ENCODE assay signal across 17 cellular contexts in the genomic region with DNA sequence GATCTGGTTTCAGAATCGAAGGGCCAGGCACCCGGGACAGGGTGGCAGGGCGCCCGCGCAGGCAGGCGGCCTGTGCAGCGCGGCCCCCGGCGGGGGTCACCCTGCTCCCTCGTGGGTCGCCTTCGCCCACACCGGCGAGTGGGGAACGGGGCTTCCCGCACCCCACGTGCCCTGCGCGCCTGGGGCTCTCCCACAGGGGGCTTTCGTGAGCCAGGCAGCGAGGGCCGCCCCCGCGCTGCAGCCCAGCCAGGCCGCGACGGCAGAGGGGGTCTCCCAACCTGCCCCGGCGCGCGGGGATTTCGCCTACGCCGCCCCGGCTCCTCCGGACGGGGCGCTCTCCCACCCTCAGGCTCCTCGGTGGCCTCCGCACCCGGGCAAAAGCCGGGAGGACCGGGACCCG. TPM values are rescaled to one million over a fixed set of nuclear protein-coding genes. Genes with fewer than 3 reads are reported as not detected.
"Had no signal": no experiment of that assay in that cellular context is flagged by ENCODE, and none has a peak within 500 bp of the region (broad histone marks: within the 10 kb centered on the region; RNA-seq: fewer than 3 reads in every experiment).

No MANE protein-coding gene starts in this region.

RNA-seq across cellular contexts. Expression of gene DBET, which starts 4.0 kb away (rescaled TPM):
- total RNA-seq: activated CD4-positive, alpha-beta memory T cell treated with anti-CD3 and anti-CD28 coated beads for 36 hours; activated T-helper 1 cell treated with anti-CD3 and anti-CD28 coated beads, Interleukin-12 subunit alpha, Interleukin-12 subunit beta, Interleukin-2, Interleukin-4 antibody, amounts not matched to agents 30 ng/mL and 10 ng/mL and 1 ng/mL, durations not matched to agents 14 hours and 24 hours and 36 hours; adrenal gland; astrocyte; body of pancreas; breast epithelium; IMR-90; K562; M059J; PC-3; Peyer's patch; Right ventricle myocardium inferior; SK-MEL-5; T-helper 17 cell had no signal
- polyA plus RNA-seq: adrenal gland, IMR-90, K562 had no signal

RNA-seq across cellular contexts. Expression of gene FRG2, which starts 41.3 kb away (rescaled TPM):
- total RNA-seq: activated T-cell treated with anti-CD3 and anti-CD28 coated beads, Interleukin-2, amount 50 U/mL, for 4 hours; activated T-helper 1 cell treated with anti-CD3 and anti-CD28 coated beads, Interleukin-12 subunit alpha, Interleukin-12 subunit beta, Interleukin-2, Interleukin-4 antibody, amounts not matched to agents 30 ng/mL and 10 ng/mL and 1 ng/mL, durations not matched to agents 14 hours and 24 hours and 36 hours; adrenal gland; astrocyte; body of pancreas; breast epithelium; IMR-90; Peyer's patch; Right ventricle myocardium inferior; T-cell; T-helper 17 cell; WTC11 had no signal
- polyA plus RNA-seq: adrenal gland, IMR-90 had no signal
